In genomic region chr9:128117613-128118471, GRCh38 we compare ENCODE assay signal across 1 cellular context.
TF ChIP-seq lines count a peak whose summit lies in the region.

No MANE protein-coding gene starts in this region.

TF ChIP-seq in HEK293, 187 proteins besides CTCF, POLR2A, EP300 and RAD21 (continued from another document):
- TF ChIP-seq ZNF394 (tag by site-specific recombination; IDR thresholded peaks at IDR 0.05; ENCODE audit: borderline replicate concordance) (peak; percentile 83), ZNF501 (tag by site-specific recombination; IDR thresholded peaks at IDR 0.05) (peak; percentile 47; the same call in 1 of the 2 replicates), ZNF324 (tag by site-specific recombination; IDR thresholded peaks at IDR 0.05) (peak; percentile 62; the same call in 1 of the 2 replicates), ZXDB (tag by site-specific recombination; IDR thresholded peaks at IDR 0.05) (peak; percentile 29; the same call in 1 of the 2 replicates), ZNF350 (tag by site-specific recombination; IDR thresholded peaks at IDR 0.05) (no peak), ZNF610 (tag by site-specific recombination; IDR thresholded peaks at IDR 0.05; ENCODE audit: borderline replicate concordance) (no peak), KLF10 (tag by site-specific recombination; IDR thresholded peaks at IDR 0.05) (0 out of 2 replicates have a peak, but pooled peaks have one; percentile 30), ZNF639 (tag by site-specific recombination; IDR thresholded peaks at IDR 0.05) (peak; percentile 45; the same call in 1 of the 2 replicates), FEZF1 (tag by site-specific recombination; IDR thresholded peaks at IDR 0.05) (no peak), ZEB2 (tag by site-specific recombination; IDR thresholded peaks at IDR 0.05) (0 out of 2 replicates have a peak, but pooled peaks have one; percentile 30), ZNF2 (tag by site-specific recombination; IDR thresholded peaks at IDR 0.05) (peak; percentile 66; the same call in 1 of the 2 replicates), ZNF121 (tag by site-specific recombination; IDR thresholded peaks at IDR 0.05) (no peak), SCRT2 (tag by site-specific recombination; IDR thresholded peaks at IDR 0.05) (peak; percentile 86), ZSCAN30 (tag by site-specific recombination; IDR thresholded peaks at IDR 0.05) (peak; percentile 65; the same call in 1 of the 2 replicates), SP7 (tag by site-specific recombination; IDR thresholded peaks at IDR 0.05) (peak; percentile 48; the same call in 1 of the 2 replicates), ZNF596 (tag by site-specific recombination; IDR thresholded peaks at IDR 0.05) (no peak), ZNF660 (tag by site-specific recombination; IDR thresholded peaks at IDR 0.05) (peak; percentile 73; the same call in 1 of the 2 replicates), KLF16 (tag by site-specific recombination; IDR thresholded peaks at IDR 0.05) (no peak), ZNF701 (tag by site-specific recombination; IDR thresholded peaks at IDR 0.05) (no peak), ZNF654 (tag by site-specific recombination; IDR thresholded peaks at IDR 0.05; ENCODE audit: low read depth) (peak; percentile 98), INSM2 (tag by site-specific recombination; IDR thresholded peaks at IDR 0.05) (no peak), ZNF518A (tag by site-specific recombination; conservative IDR thresholded peaks at IDR 0.05; ENCODE audit: low read depth) (no peak), ZNF311 (tag by site-specific recombination; IDR thresholded peaks at IDR 0.05; ENCODE audit: borderline replicate concordance) (no peak), KLF8 (tag by site-specific recombination; IDR thresholded peaks at IDR 0.05) (0 out of 2 replicates have a peak, but pooled peaks have one; percentile 36)
- TF ChIP-seq, protein P1, sequence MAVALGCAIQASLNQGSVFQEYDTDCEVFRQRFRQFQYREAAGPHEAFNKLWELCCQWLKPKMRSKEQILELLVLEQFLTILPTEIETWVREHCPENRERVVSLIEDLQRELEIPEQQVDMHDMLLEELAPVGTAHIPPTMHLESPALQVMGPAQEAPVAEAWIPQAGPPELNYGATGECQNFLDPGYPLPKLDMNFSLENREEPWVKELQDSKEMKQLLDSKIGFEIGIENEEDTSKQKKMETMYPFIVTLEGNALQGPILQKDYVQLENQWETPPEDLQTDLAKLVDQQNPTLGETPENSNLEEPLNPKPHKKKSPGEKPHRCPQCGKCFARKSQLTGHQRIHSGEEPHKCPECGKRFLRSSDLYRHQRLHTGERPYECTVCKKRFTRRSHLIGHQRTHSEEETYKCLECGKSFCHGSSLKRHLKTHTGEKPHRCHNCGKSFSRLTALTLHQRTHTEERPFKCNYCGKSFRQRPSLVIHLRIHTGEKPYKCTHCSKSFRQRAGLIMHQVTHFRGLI (tag by site-specific recombination; IDR thresholded peaks at IDR 0.05): no peak
- TF ChIP-seq, protein P2, sequence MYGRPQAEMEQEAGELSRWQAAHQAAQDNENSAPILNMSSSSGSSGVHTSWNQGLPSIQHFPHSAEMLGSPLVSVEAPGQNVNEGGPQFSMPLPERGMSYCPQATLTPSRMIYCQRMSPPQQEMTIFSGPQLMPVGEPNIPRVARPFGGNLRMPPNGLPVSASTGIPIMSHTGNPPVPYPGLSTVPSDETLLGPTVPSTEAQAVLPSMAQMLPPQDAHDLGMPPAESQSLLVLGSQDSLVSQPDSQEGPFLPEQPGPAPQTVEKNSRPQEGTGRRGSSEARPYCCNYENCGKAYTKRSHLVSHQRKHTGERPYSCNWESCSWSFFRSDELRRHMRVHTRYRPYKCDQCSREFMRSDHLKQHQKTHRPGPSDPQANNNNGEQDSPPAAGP (tag by site-specific recombination; IDR thresholded peaks at IDR 0.05): 0 out of 2 replicates have a peak, but pooled peaks have one; percentile 45
